Comparison of ENCODE assay signal across 8 cellular contexts in genomic region chr2:86199834-86200177, GRCh38. TPM values are rescaled to one million over a fixed set of nuclear protein-coding genes. Genes with fewer than 3 reads are reported as not detected.
DNase-seq lines count a peak whose midpoint lies in the region; ATAC-seq and TF ChIP-seq lines count a peak whose summit lies in the region.

No MANE protein-coding gene starts in this region.

- no peak for DNase-seq in HAP-1 (ENCODE audit: low spot score in 2 of 2)
- DNase-seq in WERI-Rb-1: no peak
- no peak for DNase-seq in NCI-H146 (lab: John Stamatoyannopoulos, UW)
- DNase-seq in hippocampal formation (lab: John Stamatoyannopoulos, UW): no peak
- no peak for DNase-seq in GM20000 (ENCODE audit: low spot score)

- 0 out of 2 replicates have a peak overlapping the region, but pooled peaks have one; percentile 13 for H3K27ac ChIP-seq in WERI-Rb-1
- H3K27ac ChIP-seq in gastroesophageal sphincter: peak overlapping the region; percentile 70 to 85 (median 82)

- H3K4me1 ChIP-seq in HAP-1 (peaks cover 20% of the 10 kb centered on the region), gastroesophageal sphincter (peaks cover 0 to 62% (median 10%) of the 10 kb centered on the region in 3 donors), skeletal muscle satellite cell (ENCODE audit: control insufficient read depth, insufficient read depth, low read length) (peaks cover 5% of the 10 kb centered on the region)

- no peak for TF ChIP-seq EP300 in gastroesophageal sphincter (IDR thresholded peaks at IDR 0.05)

- TF ChIP-seq POLR2A in gastroesophageal sphincter (IDR thresholded peaks at IDR 0.05) (no peak), GM18505 (IDR thresholded peaks at IDR 0.05; ENCODE audit: borderline replicate concordance, extremely low read depth, insufficient read depth, insufficient read length) (no peak)

- peak overlapping the region; percentile 93 for H3K9ac ChIP-seq in skeletal muscle satellite cell (ENCODE audit: low read depth, low read length)

- H3K4me3 ChIP-seq in HAP-1 (peak overlapping the region; percentile 67), WERI-Rb-1 (ENCODE audit: low read depth, low read length) (peak overlapping the region; percentile 62), gastroesophageal sphincter (peak overlapping the region; percentile 64 to 83), skeletal muscle satellite cell (ENCODE audit: low read length) (peak overlapping the region; percentile 98)

- H3K4me2 ChIP-seq in skeletal muscle satellite cell (ENCODE audit: low read length): peak overlapping the region; percentile 84

- no peaks in the 10 kb centered on the region for H3K9me3 ChIP-seq in HAP-1
- no peaks in the 10 kb centered on the region for H3K9me3 ChIP-seq in WERI-Rb-1 (ENCODE audit: severe bottlenecking)
- no peaks in the 10 kb centered on the region for H3K9me3 ChIP-seq in gastroesophageal sphincter
- H3K9me3 ChIP-seq in skeletal muscle satellite cell (replicated peaks; ENCODE audit: low read length): no peaks in the 10 kb centered on the region

- H3K27me3 ChIP-seq in HAP-1 (ENCODE audit: low read depth): no peaks in the 10 kb centered on the region
- H3K27me3 ChIP-seq in WERI-Rb-1 (ENCODE audit: insufficient read depth, low read depth, severe bottlenecking): no peaks in the 10 kb centered on the region
- H3K27me3 ChIP-seq in gastroesophageal sphincter: no peaks in the 10 kb centered on the region
- no peaks in the 10 kb centered on the region for H3K27me3 ChIP-seq in skeletal muscle satellite cell (ENCODE audit: control insufficient read depth, insufficient read depth, low read length)

- in situ Hi-C loops in HAP-1 (cut with MboI; ENCODE audit: low sequenced_read_pairs): loop anchor here (10.0 kb wide), 1 partner anchor 245 kb away; the partner anchor contains the start of gene KDM3A

- ATAC-seq in gastroesophageal sphincter: no peak
- ATAC-seq in GM18505 (IDR thresholded peaks at IDR 0.05; ENCODE audit: unreplicated experiment): no peak

- TF ChIP-seq CTCF in WERI-Rb-1 (IDR thresholded peaks at IDR 0.05; ENCODE audit: low read depth, low read length) (no peak), gastroesophageal sphincter (IDR thresholded peaks at IDR 0.05) (no peak), GM20000 (IDR thresholded peaks at IDR 0.05; ENCODE audit: extremely low read depth, missing control alignments) (no peak)

- 1 to 5% methylated on average over 8 of the region's 8 CpGs for WGBS in gastroesophageal sphincter (ENCODE audit: low coverage in 1 of 2), 2 donors

- H3K36me3 ChIP-seq in HAP-1 (replicated peaks) (peaks cover 7% of the 10 kb centered on the region), WERI-Rb-1 (peaks cover 3% of the 10 kb centered on the region), gastroesophageal sphincter (no peaks in the 10 kb centered on the region), skeletal muscle satellite cell (ENCODE audit: insufficient read depth, low read length) (no peaks in the 10 kb centered on the region)

RNA-seq across cellular contexts. Expression of gene MRPL35, which starts 0.5 kb away (rescaled TPM):
- total RNA-seq in gastroesophageal sphincter: 10 to 100 TPM; 21.7 to 36.4 (median 30.6) TPM
- 45.9 and 60.1 TPM in 2 replicates for total RNA-seq in skeletal muscle satellite cell (2012; rRNA removed)

RNA-seq across cellular contexts. Expression of gene IMMT, which starts 4.5 kb away (rescaled TPM):
- total RNA-seq in gastroesophageal sphincter: 10 to 100 TPM; 57.3 to 72.3 (median 63.1) TPM
- 72.7 and 78.1 TPM in 2 replicates for total RNA-seq in skeletal muscle satellite cell (2012; rRNA removed)
